18 cellular contexts compared by ENCODE assay signal in the genomic region with DNA sequence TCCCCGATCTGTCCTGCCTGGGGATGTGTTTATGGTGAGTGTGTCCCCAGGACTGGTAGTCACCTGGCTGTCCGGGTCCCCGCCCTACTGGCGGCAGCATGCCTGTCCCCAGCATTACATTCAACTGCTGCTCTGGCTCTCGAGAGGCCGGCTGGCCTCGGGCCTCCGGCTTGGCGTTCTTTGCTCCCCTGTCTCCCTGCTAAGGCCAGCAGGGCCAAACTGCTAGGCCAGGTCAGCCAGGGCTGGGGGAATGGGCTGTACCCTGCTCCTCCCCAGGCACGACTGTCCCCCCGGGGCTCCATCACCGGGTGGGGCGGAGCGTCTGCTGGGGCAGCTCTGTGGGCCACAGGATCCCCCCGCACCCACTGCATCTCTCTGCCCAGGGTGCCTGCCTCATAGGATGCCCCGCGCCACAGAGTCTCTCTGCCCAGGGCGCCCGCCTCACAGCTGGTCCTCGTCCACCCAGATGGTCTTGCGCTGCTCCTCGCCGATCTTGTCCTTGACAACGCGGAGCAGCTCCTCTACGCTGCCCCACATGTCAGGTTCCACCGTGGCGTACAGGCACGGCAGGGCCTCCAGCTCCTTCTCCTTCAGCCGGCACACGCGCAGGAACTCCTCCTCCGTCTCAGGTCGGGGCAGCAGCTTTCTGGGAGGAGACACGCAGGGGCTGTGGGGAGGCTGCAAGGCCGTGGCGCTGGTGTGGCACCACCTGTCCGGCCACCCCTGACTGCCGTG.
"Had no signal": no experiment of that assay in that cellular context is flagged by ENCODE, and none has a peak within 500 bp of the region (broad histone marks: within the 10 kb centered on the region; RNA-seq: fewer than 3 reads in every experiment).

No MANE protein-coding gene starts in this region.

- H3K4me3 ChIP-seq: gastrocnemius medialis, heart left ventricle, lower lobe of right lung had no signal

- DNase-seq: activated CD4-positive, alpha-beta T cell treated with anti-CD3 and anti-CD28 coated beads, Interleukin-2, amount 50 U/mL, for 1 hour; activated gamma-delta T cell treated with Interleukin-2 at 50 U/mL for 16 hours; activated T-cell treated with anti-CD3 and anti-CD28 coated beads, Interleukin-2, amount 50 U/mL, for 48 hours; amniotic stem cell; central memory CD4-positive, alpha-beta T cell; gastrocnemius medialis; heart left ventricle; immature natural killer cell; left cardiac atrium; lower lobe of right lung; stimulated activated CD4-positive, alpha-beta T cell treated with anti-CD3 and anti-CD28 coated beads, Interleukin-2, amount 100 ng/mL, for 48 hours; stimulated activated naive CD4-positive, alpha-beta T cell; SW 1271; T-helper 9 cell had no signal

- H3K9me3 Mint-ChIP-seq: dendritic cell treated with granulocyte-macrophage colony-stimulating factor and Interleukin-4, amounts not matched to agents 40 ng/mL and 50 ng/mL, for 4 days; immature natural killer cell; type B pancreatic cell had no signal

- H3K4me1 ChIP-seq: gastrocnemius medialis, lower lobe of right lung had no signal

- H3K36me3 ChIP-seq: gastrocnemius medialis, heart left ventricle, lower lobe of right lung had no signal

- ATAC-seq: gastrocnemius medialis, left cardiac atrium had no signal

- H3K27ac Mint-ChIP-seq: activated naive CD8-positive, alpha-beta T cell; dendritic cell treated with granulocyte-macrophage colony-stimulating factor and Interleukin-4, amounts not matched to agents 40 ng/mL and 50 ng/mL, for 4 days; mesothelial cell of epicardium; type B pancreatic cell had no signal

- H3K27ac ChIP-seq: gastrocnemius medialis, heart left ventricle, lower lobe of right lung had no signal

- H3K27me3 Mint-ChIP-seq: activated naive CD8-positive, alpha-beta T cell; dendritic cell treated with granulocyte-macrophage colony-stimulating factor and Interleukin-4, amounts not matched to agents 40 ng/mL and 50 ng/mL, for 4 days; type B pancreatic cell had no signal

- H3K4me1 Mint-ChIP-seq: mesothelial cell of epicardium had no signal

- H3K4me3 Mint-ChIP-seq: activated naive CD8-positive, alpha-beta T cell; dendritic cell treated with granulocyte-macrophage colony-stimulating factor and Interleukin-4, amounts not matched to agents 40 ng/mL and 50 ng/mL, for 4 days; immature natural killer cell; mesothelial cell of epicardium; type B pancreatic cell had no signal

- H3K9me3 ChIP-seq: gastrocnemius medialis, lower lobe of right lung had no signal

- H3K36me3 Mint-ChIP-seq: mesothelial cell of epicardium, type B pancreatic cell had no signal
